18 cellular contexts compared by ENCODE assay signal in genomic region chr6:165806126-165806810, GRCh38.
DNase-seq lines count a peak whose midpoint lies in the region; ATAC-seq and TF ChIP-seq lines count a peak whose summit lies in the region.
"Had no signal": no experiment of that assay in that cellular context is flagged by ENCODE, and none has a peak within 500 bp of the region (broad histone marks: within the 10 kb centered on the region; RNA-seq: fewer than 3 reads in every experiment).

No MANE protein-coding gene starts in this region.

- no peak overlapping the region for H3K4me2 ChIP-seq in GM23338
- H3K4me2 ChIP-seq: A549 had no signal

- no peak overlapping the region for H2AFZ ChIP-seq in GM23338
- H2AFZ ChIP-seq: GM23248 had no signal

- no peaks in the 10 kb centered on the region for H4K20me1 ChIP-seq in GM23338 (replicated peaks; ENCODE audit: insufficient read depth)

- H3F3A ChIP-seq in GM23338 (replicated peaks; ENCODE audit: low read depth) = no peaks in the 10 kb centered on the region

- H3K27me3 ChIP-seq in GM23338 (ENCODE audit: insufficient read depth) = peaks cover 45% of the 10 kb centered on the region
- peaks cover 46% of the 10 kb centered on the region for H3K27me3 ChIP-seq in endodermal cell (ENCODE audit: control insufficient read depth, insufficient read depth, low read length, poor library complexity, severe bottlenecking)
- H3K27me3 ChIP-seq in tibial nerve = peaks cover 0 to 6% of the 10 kb centered on the region in 2 donors

- in situ Hi-C loops in G401 (cut with HindIII; ENCODE audit: low sequenced_read_pairs) = no loop called here

- no peak for TF ChIP-seq CTCF in GM23338 (conservative IDR thresholded peaks at IDR 0.05; ENCODE audit: low read depth in 2 of 2)
- no peak for TF ChIP-seq CTCF in endodermal cell (conservative IDR thresholded peaks at IDR 0.05)
- TF ChIP-seq CTCF in nephron progenitor cell (IDR thresholded peaks at IDR 0.05) = no peak
- no peak for TF ChIP-seq CTCF in tibial nerve (IDR thresholded peaks at IDR 0.05)
- TF ChIP-seq CTCF in CD14-positive monocyte (IDR thresholded peaks at IDR 0.05) = no peak

- peaks cover 30% of the 10 kb centered on the region for H3K27me3 Mint-ChIP-seq in GM23338 (ENCODE audit: insufficient read depth, low read depth, poor library complexity)
- H3K27me3 Mint-ChIP-seq in endodermal cell (ENCODE audit: insufficient read depth) = peaks cover 91% of the 10 kb centered on the region
- peaks cover 88% of the 10 kb centered on the region for H3K27me3 Mint-ChIP-seq in nephron progenitor cell (ENCODE audit: low read depth, poor library complexity)
- peaks cover 11 to 18% (median 18%) of the 10 kb centered on the region in 3 donors for H3K27me3 Mint-ChIP-seq in CD14-positive monocyte (ENCODE audit: low read depth in 3 of 3)

- H3K9me3 Mint-ChIP-seq in GM23338 = peaks cover 9% of the 10 kb centered on the region; the same call in 2 of the 3 replicates
- H3K9me3 Mint-ChIP-seq in endodermal cell = no peaks in the 10 kb centered on the region
- H3K9me3 Mint-ChIP-seq in nephron progenitor cell = peaks cover 29% of the 10 kb centered on the region
- H3K9me3 Mint-ChIP-seq in CD14-positive monocyte = peaks cover 6 to 18% (median 12%) of the 10 kb centered on the region in 7 donors

- H3K9me3 ChIP-seq in endodermal cell (ENCODE audit: control insufficient read depth, low read length) = no peaks in the 10 kb centered on the region
- peaks cover 0 to 14% (median 0%) of the 10 kb centered on the region in 4 donors for H3K9me3 ChIP-seq in tibial nerve
- H3K9me3 ChIP-seq: A549 had no signal

- H3K9me2 ChIP-seq in GM23338 (ENCODE audit: insufficient read depth) = no peaks in the 10 kb centered on the region

- H3K27ac Mint-ChIP-seq in GM23338 (no peak overlapping the region), endodermal cell (no peak overlapping the region), nephron progenitor cell (no peak overlapping the region), CD14-positive monocyte (no peak overlapping the region)
- H3K27ac Mint-ChIP-seq: CD4-positive, alpha-beta memory T cell; IgD-negative memory B cell had no signal

- H3K27ac ChIP-seq in GM23338 (ENCODE audit: low read depth) (no peak overlapping the region), endodermal cell (ENCODE audit: low read depth, low read length) (no peak overlapping the region), tibial nerve (peak overlapping the region in 3 of 4 donors; percentile 64 to 83 (median 82))
- H3K27ac ChIP-seq: A549, GM23248 had no signal

- H3K9ac ChIP-seq in endodermal cell (ENCODE audit: extremely low read depth, low read length, poor library complexity, severe bottlenecking) = no peak overlapping the region
- H3K9ac ChIP-seq: GM23248 had no signal

- TF ChIP-seq EP300 in tibial nerve (IDR thresholded peaks at IDR 0.05) = no peak

- no peak for ATAC-seq in GM23338

- DNase-seq in GM23338 (ENCODE audit: low spot score) (no peak), endodermal cell (no peak), nephron progenitor cell (no peak), tibial nerve (ENCODE audit: low spot score in 2 of 2) (no peak), CD14-positive monocyte (ENCODE audit: low spot score) (no peak), T-helper 2 cell (no peak), G401 (ENCODE audit: low spot score) (no peak), SHP77 (lab: John Stamatoyannopoulos, UW) (no peak)
- DNase-seq: CD4-positive, alpha-beta memory T cell; DMS153; DMS79 treated with DMSO at 0.1 percent for 48 hours; EL; GDM1; GM23248; H7; KG1 had no signal

- peaks cover 3% of the 10 kb centered on the region for H3K4me1 Mint-ChIP-seq in GM23338
- peaks cover 3% of the 10 kb centered on the region for H3K4me1 Mint-ChIP-seq in endodermal cell
- H3K4me1 Mint-ChIP-seq in nephron progenitor cell = peaks cover 38% of the 10 kb centered on the region
- H3K4me1 Mint-ChIP-seq in CD14-positive monocyte = no peaks in the 10 kb centered on the region

- 94 to 97% methylated on average over 11 to 14 of the region's 14 CpGs for WGBS in endodermal cell (ENCODE audit: insufficient coverage in 1 of 2, insufficient read length in 1 of 2), 2 experiments
- 83 to 87% methylated on average over 14 of the region's 14 CpGs for WGBS in tibial nerve, 2 donors

- H3K4me1 ChIP-seq in GM23338 (ENCODE audit: insufficient read depth) (no peaks in the 10 kb centered on the region; the same call in 1 of the 2 replicates), endodermal cell (ENCODE audit: control insufficient read depth, insufficient read depth, low read length) (no peaks in the 10 kb centered on the region), tibial nerve (peaks cover 0 to 36% (median 0%) of the 10 kb centered on the region in 4 donors)
- H3K4me1 ChIP-seq: A549 had no signal

- H3K4me3 ChIP-seq in GM23338 (no peak overlapping the region), endodermal cell (ENCODE audit: low read length) (no peak overlapping the region), tibial nerve (no peak overlapping the region)
- H3K4me3 ChIP-seq: A549, GM23248 had no signal

- H3K36me3 ChIP-seq in GM23338 (ENCODE audit: insufficient read depth) = no peaks in the 10 kb centered on the region
- H3K36me3 ChIP-seq in endodermal cell (ENCODE audit: control insufficient read depth, insufficient read depth, low read length) = no peaks in the 10 kb centered on the region
- H3K36me3 ChIP-seq in tibial nerve = no peaks in the 10 kb centered on the region

- H3K4me3 Mint-ChIP-seq in GM23338 (peak overlapping the region; percentile 37; the same call in 1 of the 3 replicates), endodermal cell (peak overlapping the region; percentile 57), nephron progenitor cell (peak overlapping the region; percentile 73), CD14-positive monocyte (peak overlapping the region in 1 of 2 donors; percentile 31)
- H3K4me3 Mint-ChIP-seq: CD4-positive, alpha-beta memory T cell; IgD-negative memory B cell had no signal

- H3K79me2 ChIP-seq in GM23338 (replicated peaks; ENCODE audit: insufficient read depth) = no peaks in the 10 kb centered on the region

- no peak for TF ChIP-seq POLR2A in tibial nerve (IDR thresholded peaks at IDR 0.05)

- peaks cover 5% of the 10 kb centered on the region; the same call in 1 of the 3 replicates for H3K36me3 Mint-ChIP-seq in GM23338 (ENCODE audit: low read depth)
- no peaks in the 10 kb centered on the region for H3K36me3 Mint-ChIP-seq in endodermal cell (ENCODE audit: low read depth)
- H3K36me3 Mint-ChIP-seq in nephron progenitor cell (ENCODE audit: low read depth) = peaks cover 7% of the 10 kb centered on the region
- no peaks in the 10 kb centered on the region for H3K36me3 Mint-ChIP-seq in CD14-positive monocyte
- H3K36me3 Mint-ChIP-seq: CD4-positive, alpha-beta memory T cell; IgD-negative memory B cell had no signal

- intact Hi-C loops in CD14-positive monocyte (cut with micrococcal nuclease) = no loop called here

TF ChIP-seq in GM23338, 12 proteins besides CTCF, POLR2A, EP300 and RAD21:
- TF ChIP-seq POLR2AphosphoS5 (IDR thresholded peaks at IDR 0.05; ENCODE audit: low read depth) = no peak
- TF ChIP-seq REST (IDR thresholded peaks at IDR 0.05; ENCODE audit: unreplicated experiment) = no peak
- TF ChIP-seq ZNF114 (CRISPR knock-in tag; IDR thresholded peaks at IDR 0.05) = no peak
- no peak for TF ChIP-seq ETS1 (IDR thresholded peaks at IDR 0.05)
- TF ChIP-seq ZNF331 (CRISPR knock-in tag; IDR thresholded peaks at IDR 0.05; ENCODE audit: low read depth) = no peak
- no peak for TF ChIP-seq CREB1 (CRISPR knock-in tag; IDR thresholded peaks at IDR 0.05; ENCODE audit: low read depth)
- TF ChIP-seq STAT1 (IDR thresholded peaks at IDR 0.05; ENCODE audit: unreplicated experiment) = no peak
- no peak for TF ChIP-seq NANOG (IDR thresholded peaks at IDR 0.05; ENCODE audit: borderline replicate concordance)

Comparison
In these comparisons a context has a peak if more than half of its experiments do, and no peak if none do; other contexts are left out.
1. H3K27ac ChIP-seq: peak in tibial nerve (3 of 4); none in GM23338 (single experiment) and endodermal cell (single experiment).